10 cellular contexts compared by ENCODE assay signal in the genomic region with DNA sequence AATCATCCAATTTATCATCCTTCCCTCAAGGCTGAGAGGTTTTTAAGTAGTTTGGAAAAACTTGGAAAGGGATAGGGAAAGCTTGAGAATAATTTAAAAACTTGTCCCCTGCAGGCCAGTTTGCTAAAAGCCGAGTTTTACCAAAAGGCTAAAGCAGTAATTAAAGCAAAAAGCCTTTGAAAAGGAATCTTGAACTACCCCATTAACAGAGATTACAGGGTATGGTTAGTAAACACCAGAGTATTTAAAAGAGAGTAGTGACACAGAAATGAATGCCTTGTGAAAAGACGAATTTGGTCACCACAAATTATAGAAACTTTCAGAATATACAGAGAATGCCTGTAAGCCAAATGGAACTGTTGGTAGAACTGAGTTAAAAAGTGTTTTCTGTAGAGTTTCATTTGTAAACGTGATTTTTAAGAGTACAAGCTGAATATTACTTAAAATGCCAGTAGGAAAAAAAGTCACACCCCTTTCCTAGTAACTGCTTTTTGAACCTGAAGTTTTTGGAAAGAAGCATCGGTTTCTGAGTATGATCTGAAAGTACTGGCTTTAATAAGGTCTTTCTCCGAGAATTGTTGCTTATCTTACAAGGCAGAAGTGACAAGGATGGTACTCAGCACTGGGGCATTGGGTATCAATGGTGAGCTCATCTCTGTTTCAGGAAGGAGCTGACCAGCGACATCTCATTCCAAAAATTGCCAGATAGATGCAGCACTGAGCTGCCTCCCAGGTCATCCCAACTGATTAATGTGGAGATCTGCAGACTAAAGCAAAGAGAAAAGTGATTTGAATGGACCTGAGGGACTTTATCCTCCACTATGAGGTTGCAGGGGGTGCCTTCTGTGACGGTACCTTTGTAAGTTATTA.
DNase-seq lines count a peak whose midpoint lies in the region; ATAC-seq and TF ChIP-seq lines count a peak whose summit lies in the region.
"Had no signal": no experiment of that assay in that cellular context is flagged by ENCODE, and none has a peak within 500 bp of the region (broad histone marks: within the 10 kb centered on the region; RNA-seq: fewer than 3 reads in every experiment).

No MANE protein-coding gene starts in this region.

- no peaks in the 10 kb centered on the region for H3F3A ChIP-seq in neural progenitor cell (ENCODE audit: low read depth)

- H3K9me3 Mint-ChIP-seq in HFFc6 (no peaks in the 10 kb centered on the region), neural progenitor cell (peaks cover 7% of the 10 kb centered on the region)
- no peaks in the 10 kb centered on the region for H3K9me3 Mint-ChIP-seq in activated T-helper 17 cell treated with anti-CD3 and anti-CD28 coated beads, Interleukin-2, amount 50 U/mL, for 72 hours
- H3K9me3 Mint-ChIP-seq: activated naive CD8-positive, alpha-beta T cell treated with anti-CD3 and anti-CD28 coated beads for 36 hours had no signal

- H3K27me3 ChIP-seq in neural progenitor cell (no peaks in the 10 kb centered on the region), sigmoid colon (no peaks in the 10 kb centered on the region)

- peaks cover 99% of the 10 kb centered on the region for H3K79me2 ChIP-seq in neural progenitor cell (ENCODE audit: low read depth)

- no peak overlapping the region for H2AFZ ChIP-seq in neural progenitor cell (replicated peaks)

- H3K27ac Mint-ChIP-seq in HFFc6, result peak overlapping the region; percentile 88
- peak overlapping the region; percentile 53 for H3K27ac Mint-ChIP-seq in activated T-helper 17 cell treated with anti-CD3 and anti-CD28 coated beads, Interleukin-2, amount 50 U/mL, for 72 hours
- H3K27ac Mint-ChIP-seq in neural progenitor cell, result no peak overlapping the region
- H3K27ac Mint-ChIP-seq: activated naive CD8-positive, alpha-beta T cell treated with anti-CD3 and anti-CD28 coated beads for 36 hours had no signal

- TF ChIP-seq POLR2A in sigmoid colon (IDR thresholded peaks at IDR 0.05), result no peak

- H3K4me3 Mint-ChIP-seq in HFFc6, result peak overlapping the region; percentile 8; the same call in 1 of the 2 replicates
- no peak overlapping the region for H3K4me3 Mint-ChIP-seq in activated T-helper 17 cell treated with anti-CD3 and anti-CD28 coated beads, Interleukin-2, amount 50 U/mL, for 72 hours
- no peak overlapping the region for H3K4me3 Mint-ChIP-seq in neural progenitor cell
- H3K4me3 Mint-ChIP-seq: activated naive CD8-positive, alpha-beta T cell treated with anti-CD3 and anti-CD28 coated beads for 36 hours had no signal

- H3K4me3 ChIP-seq in neural progenitor cell (no peak overlapping the region), sigmoid colon (no peak overlapping the region)

- H3K36me3 Mint-ChIP-seq in HFFc6 (ENCODE audit: low read depth) (no peaks in the 10 kb centered on the region), neural progenitor cell (peaks cover 12% of the 10 kb centered on the region)
- H3K36me3 Mint-ChIP-seq in activated T-helper 17 cell treated with anti-CD3 and anti-CD28 coated beads, Interleukin-2, amount 50 U/mL, for 72 hours (ENCODE audit: low read depth), result no peaks in the 10 kb centered on the region
- H3K36me3 Mint-ChIP-seq: activated naive CD8-positive, alpha-beta T cell treated with anti-CD3 and anti-CD28 coated beads for 36 hours had no signal

- no peak overlapping the region for H3K27ac ChIP-seq in neural progenitor cell
- H3K27ac ChIP-seq in sigmoid colon, result peak overlapping the region in 1 of 4 donors; percentile 61

- H3K36me3 ChIP-seq in neural progenitor cell (no peaks in the 10 kb centered on the region), sigmoid colon (no peaks in the 10 kb centered on the region)

- 82 to 85% methylated on average over 7 of the region's 7 CpGs for WGBS in sigmoid colon, 2 donors

- TF ChIP-seq EP300 in sigmoid colon (IDR thresholded peaks at IDR 0.05), result no peak

- ATAC-seq in activated T-helper 17 cell treated with anti-CD3 and anti-CD28 coated beads, Interleukin-2, amount 50 U/mL, for 72 hours (replicated peaks), result no peak

- H3K9me3 ChIP-seq in neural progenitor cell (ENCODE audit: low read depth), result no peaks in the 10 kb centered on the region
- H3K9me3 ChIP-seq in sigmoid colon, result no peaks in the 10 kb centered on the region

- DNase-seq in A172 (ENCODE audit: low spot score), result peak; percentile 23
- DNase-seq in HFFc6, result no peak
- DNase-seq in neural progenitor cell (ENCODE audit: low spot score), result no peak
- DNase-seq in SK-N-DZ (ENCODE audit: low spot score), result no peak
- DNase-seq in SIG-M5 treated with dmso at 0.1 percent for 504 hours (lab: John Stamatoyannopoulos, UW; ENCODE audit: unreplicated experiment), result no peak
- no peak for DNase-seq in DMS53 treated with DMSO at 0.1 percent for 48 hours (lab: John Stamatoyannopoulos, UW; ENCODE audit: unreplicated experiment)
- no peak for DNase-seq in sigmoid colon
- DNase-seq: activated naive CD8-positive, alpha-beta T cell treated with anti-CD3 and anti-CD28 coated beads for 36 hours; stimulated activated CD4-positive, alpha-beta T cell treated with anti-CD3 and anti-CD28 coated beads, Interleukin-4, amount 100 ng/mL, for 24 hours had no signal

- intact Hi-C loops in sigmoid colon (cut with DNase I), result no loop called here

- H3K4me1 ChIP-seq in neural progenitor cell, result peaks cover 36% of the 10 kb centered on the region
- peaks cover 0 to 25% (median 11%) of the 10 kb centered on the region in 4 donors for H3K4me1 ChIP-seq in sigmoid colon

- no peak overlapping the region for H3K9ac ChIP-seq in neural progenitor cell

- H4K20me1 ChIP-seq in neural progenitor cell (ENCODE audit: low read depth), result peaks cover 71% of the 10 kb centered on the region

- peaks cover 63% of the 10 kb centered on the region for H3K4me1 Mint-ChIP-seq in HFFc6 (ENCODE audit: low read depth)
- no peaks in the 10 kb centered on the region for H3K4me1 Mint-ChIP-seq in activated T-helper 17 cell treated with anti-CD3 and anti-CD28 coated beads, Interleukin-2, amount 50 U/mL, for 72 hours
- peaks cover 26% of the 10 kb centered on the region for H3K4me1 Mint-ChIP-seq in neural progenitor cell

- TF ChIP-seq CTCF in HFFc6 (IDR thresholded peaks at IDR 0.05) (no peak; the same call in 1 of the 2 replicates), neural progenitor cell (IDR thresholded peaks at IDR 0.05) (no peak), sigmoid colon (IDR thresholded peaks at IDR 0.05) (no peak)

- peak overlapping the region; percentile 25 for H3K4me2 ChIP-seq in neural progenitor cell

- H3K27me3 Mint-ChIP-seq in HFFc6 (ENCODE audit: insufficient read depth) (no peaks in the 10 kb centered on the region), neural progenitor cell (ENCODE audit: insufficient read depth, low read depth) (no peaks in the 10 kb centered on the region)
- H3K27me3 Mint-ChIP-seq in activated T-helper 17 cell treated with anti-CD3 and anti-CD28 coated beads, Interleukin-2, amount 50 U/mL, for 72 hours, result peaks cover 23% of the 10 kb centered on the region
